ENCODE assay signal across 1 cellular context in genomic region chr9:38694676-38695075, GRCh38.
TF ChIP-seq lines count a peak whose summit lies in the region.

No MANE protein-coding gene starts in this region.

TF ChIP-seq in GM23338, 12 proteins besides CTCF, POLR2A, EP300 and RAD21 (continued from another document):
- TF ChIP-seq, protein P1, sequence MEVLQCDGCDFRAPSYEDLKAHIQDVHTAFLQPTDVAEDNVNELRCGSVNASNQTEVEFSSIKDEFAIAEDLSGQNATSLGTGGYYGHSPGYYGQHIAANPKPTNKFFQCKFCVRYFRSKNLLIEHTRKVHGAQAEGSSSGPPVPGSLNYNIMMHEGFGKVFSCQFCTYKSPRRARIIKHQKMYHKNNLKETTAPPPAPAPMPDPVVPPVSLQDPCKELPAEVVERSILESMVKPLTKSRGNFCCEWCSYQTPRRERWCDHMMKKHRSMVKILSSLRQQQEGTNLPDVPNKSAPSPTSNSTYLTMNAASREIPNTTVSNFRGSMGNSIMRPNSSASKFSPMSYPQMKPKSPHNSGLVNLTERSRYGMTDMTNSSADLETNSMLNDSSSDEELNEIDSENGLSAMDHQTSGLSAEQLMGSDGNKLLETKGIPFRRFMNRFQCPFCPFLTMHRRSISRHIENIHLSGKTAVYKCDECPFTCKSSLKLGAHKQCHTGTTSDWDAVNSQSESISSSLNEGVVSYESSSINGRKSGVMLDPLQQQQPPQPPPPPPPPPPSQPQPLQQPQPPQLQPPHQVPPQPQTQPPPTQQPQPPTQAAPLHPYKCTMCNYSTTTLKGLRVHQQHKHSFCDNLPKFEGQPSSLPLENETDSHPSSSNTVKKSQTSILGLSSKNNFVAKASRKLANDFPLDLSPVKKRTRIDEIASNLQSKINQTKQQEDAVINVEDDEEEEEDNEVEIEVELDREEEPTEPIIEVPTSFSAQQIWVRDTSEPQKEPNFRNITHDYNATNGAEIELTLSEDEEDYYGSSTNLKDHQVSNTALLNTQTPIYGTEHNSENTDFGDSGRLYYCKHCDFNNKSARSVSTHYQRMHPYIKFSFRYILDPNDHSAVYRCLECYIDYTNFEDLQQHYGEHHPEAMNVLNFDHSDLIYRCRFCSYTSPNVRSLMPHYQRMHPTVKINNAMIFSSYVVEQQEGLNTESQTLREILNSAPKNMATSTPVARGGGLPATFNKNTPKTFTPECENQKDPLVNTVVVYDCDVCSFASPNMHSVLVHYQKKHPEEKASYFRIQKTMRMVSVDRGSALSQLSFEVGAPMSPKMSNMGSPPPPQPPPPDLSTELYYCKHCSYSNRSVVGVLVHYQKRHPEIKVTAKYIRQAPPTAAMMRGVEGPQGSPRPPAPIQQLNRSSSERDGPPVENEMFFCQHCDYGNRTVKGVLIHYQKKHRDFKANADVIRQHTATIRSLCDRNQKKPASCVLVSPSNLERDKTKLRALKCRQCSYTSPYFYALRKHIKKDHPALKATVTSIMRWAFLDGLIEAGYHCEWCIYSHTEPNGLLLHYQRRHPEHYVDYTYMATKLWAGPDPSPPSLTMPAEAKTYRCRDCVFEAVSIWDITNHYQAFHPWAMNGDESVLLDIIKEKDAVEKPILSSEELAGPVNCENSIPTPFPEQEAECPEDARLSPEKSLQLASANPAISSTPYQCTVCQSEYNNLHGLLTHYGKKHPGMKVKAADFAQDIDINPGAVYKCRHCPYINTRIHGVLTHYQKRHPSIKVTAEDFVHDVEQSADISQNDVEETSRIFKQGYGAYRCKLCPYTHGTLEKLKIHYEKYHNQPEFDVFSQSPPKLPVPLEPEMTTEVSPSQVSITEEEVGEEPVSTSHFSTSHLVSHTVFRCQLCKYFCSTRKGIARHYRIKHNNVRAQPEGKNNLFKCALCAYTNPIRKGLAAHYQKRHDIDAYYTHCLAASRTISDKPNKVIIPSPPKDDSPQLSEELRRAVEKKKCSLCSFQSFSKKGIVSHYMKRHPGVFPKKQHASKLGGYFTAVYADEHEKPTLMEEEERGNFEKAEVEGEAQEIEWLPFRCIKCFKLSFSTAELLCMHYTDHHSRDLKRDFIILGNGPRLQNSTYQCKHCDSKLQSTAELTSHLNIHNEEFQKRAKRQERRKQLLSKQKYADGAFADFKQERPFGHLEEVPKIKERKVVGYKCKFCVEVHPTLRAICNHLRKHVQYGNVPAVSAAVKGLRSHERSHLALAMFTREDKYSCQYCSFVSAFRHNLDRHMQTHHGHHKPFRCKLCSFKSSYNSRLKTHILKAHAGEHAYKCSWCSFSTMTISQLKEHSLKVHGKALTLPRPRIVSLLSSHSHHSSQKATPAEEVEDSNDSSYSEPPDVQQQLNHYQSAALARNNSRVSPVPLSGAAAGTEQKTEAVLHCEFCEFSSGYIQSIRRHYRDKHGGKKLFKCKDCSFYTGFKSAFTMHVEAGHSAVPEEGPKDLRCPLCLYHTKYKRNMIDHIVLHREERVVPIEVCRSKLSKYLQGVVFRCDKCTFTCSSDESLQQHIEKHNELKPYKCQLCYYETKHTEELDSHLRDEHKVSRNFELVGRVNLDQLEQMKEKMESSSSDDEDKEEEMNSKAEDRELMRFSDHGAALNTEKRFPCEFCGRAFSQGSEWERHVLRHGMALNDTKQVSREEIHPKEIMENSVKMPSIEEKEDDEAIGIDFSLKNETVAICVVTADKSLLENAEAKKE (CRISPR knock-in tag; IDR thresholded peaks at IDR 0.05), result no peak
- TF ChIP-seq, protein P2, sequence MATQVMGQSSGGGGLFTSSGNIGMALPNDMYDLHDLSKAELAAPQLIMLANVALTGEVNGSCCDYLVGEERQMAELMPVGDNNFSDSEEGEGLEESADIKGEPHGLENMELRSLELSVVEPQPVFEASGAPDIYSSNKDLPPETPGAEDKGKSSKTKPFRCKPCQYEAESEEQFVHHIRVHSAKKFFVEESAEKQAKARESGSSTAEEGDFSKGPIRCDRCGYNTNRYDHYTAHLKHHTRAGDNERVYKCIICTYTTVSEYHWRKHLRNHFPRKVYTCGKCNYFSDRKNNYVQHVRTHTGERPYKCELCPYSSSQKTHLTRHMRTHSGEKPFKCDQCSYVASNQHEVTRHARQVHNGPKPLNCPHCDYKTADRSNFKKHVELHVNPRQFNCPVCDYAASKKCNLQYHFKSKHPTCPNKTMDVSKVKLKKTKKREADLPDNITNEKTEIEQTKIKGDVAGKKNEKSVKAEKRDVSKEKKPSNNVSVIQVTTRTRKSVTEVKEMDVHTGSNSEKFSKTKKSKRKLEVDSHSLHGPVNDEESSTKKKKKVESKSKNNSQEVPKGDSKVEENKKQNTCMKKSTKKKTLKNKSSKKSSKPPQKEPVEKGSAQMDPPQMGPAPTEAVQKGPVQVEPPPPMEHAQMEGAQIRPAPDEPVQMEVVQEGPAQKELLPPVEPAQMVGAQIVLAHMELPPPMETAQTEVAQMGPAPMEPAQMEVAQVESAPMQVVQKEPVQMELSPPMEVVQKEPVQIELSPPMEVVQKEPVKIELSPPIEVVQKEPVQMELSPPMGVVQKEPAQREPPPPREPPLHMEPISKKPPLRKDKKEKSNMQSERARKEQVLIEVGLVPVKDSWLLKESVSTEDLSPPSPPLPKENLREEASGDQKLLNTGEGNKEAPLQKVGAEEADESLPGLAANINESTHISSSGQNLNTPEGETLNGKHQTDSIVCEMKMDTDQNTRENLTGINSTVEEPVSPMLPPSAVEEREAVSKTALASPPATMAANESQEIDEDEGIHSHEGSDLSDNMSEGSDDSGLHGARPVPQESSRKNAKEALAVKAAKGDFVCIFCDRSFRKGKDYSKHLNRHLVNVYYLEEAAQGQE (IDR thresholded peaks at IDR 0.05; ENCODE audit: unreplicated experiment), result no peak
- TF ChIP-seq, protein P3, sequence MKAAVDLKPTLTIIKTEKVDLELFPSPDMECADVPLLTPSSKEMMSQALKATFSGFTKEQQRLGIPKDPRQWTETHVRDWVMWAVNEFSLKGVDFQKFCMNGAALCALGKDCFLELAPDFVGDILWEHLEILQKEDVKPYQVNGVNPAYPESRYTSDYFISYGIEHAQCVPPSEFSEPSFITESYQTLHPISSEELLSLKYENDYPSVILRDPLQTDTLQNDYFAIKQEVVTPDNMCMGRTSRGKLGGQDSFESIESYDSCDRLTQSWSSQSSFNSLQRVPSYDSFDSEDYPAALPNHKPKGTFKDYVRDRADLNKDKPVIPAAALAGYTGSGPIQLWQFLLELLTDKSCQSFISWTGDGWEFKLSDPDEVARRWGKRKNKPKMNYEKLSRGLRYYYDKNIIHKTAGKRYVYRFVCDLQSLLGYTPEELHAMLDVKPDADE (IDR thresholded peaks at IDR 0.05), result no peak
